8 cellular contexts compared by ENCODE assay signal in genomic region chr18:44680271-44681038, GRCh38. TPM values are rescaled to one million over a fixed set of nuclear protein-coding genes. Genes with fewer than 3 reads are reported as not detected.
DNase-seq lines count a peak whose midpoint lies in the region; ATAC-seq, FAIRE-seq and TF ChIP-seq lines count a peak whose summit lies in the region.

Gene SETBP1 (plus strand): TSS chr18:44680888. CDS start chr18:44701347, 20,459 bp downstream.

- peak within 1 kb of the TSS; percentile 77 for H3K4me3 Mint-ChIP-seq in activated CD4-positive, alpha-beta T cell treated with anti-CD3 and anti-CD28 coated beads, Interleukin-2, amount 10 ng/mL, durations not matched to agents 7 days and 5 days

- H3K27ac Mint-ChIP-seq in activated CD4-positive, alpha-beta T cell treated with anti-CD3 and anti-CD28 coated beads, Interleukin-2, amount 10 ng/mL, durations not matched to agents 7 days and 5 days: peak within 1 kb of the TSS; percentile 76

- H3K27ac ChIP-seq in endothelial cell of umbilical vein (ENCODE audit: insufficient read depth, low read depth, low read length) (no peak within 1 kb of the TSS), mesenchymal stem cell (ENCODE audit: low read length, poor library complexity, severe bottlenecking) (peak within 1 kb of the TSS; percentile 85)

- dilution Hi-C loops in endothelial cell of umbilical vein (cut with MboI; ENCODE audit: extremely low pct_ligation_motif_present, low sequenced_read_pairs): no loop called here

- peak within 1 kb of the TSS; percentile 78 for H2BK15ac ChIP-seq in mesenchymal stem cell (ENCODE audit: low read depth, poor library complexity, severe bottlenecking)

- H3K27me3 ChIP-seq in endothelial cell of umbilical vein (ENCODE audit: control insufficient read depth in 2 of 2, insufficient read depth in 2 of 2, low read length in 2 of 2): peaks cover 28 to 36% of the 10 kb centered on the region in 2 experiments
- no peaks in the 10 kb centered on the region for H3K27me3 ChIP-seq in mesenchymal stem cell (ENCODE audit: control insufficient read depth in 1 of 2, insufficient read depth in 1 of 2, low read length in 2 of 2)

- H3K9me3 ChIP-seq in endothelial cell of umbilical vein (replicated peaks; ENCODE audit: control insufficient read depth, insufficient read depth, low read length) (no peaks in the 10 kb centered on the region), mesenchymal stem cell (ENCODE audit: control insufficient read depth, low read length) (no peaks in the 10 kb centered on the region)

- under 1% methylated on average over 38 of the region's 65 CpGs for WGBS in mesenchymal stem cell

- DNase-seq in AG09309 (ENCODE audit: low read depth): peak; percentile 20
- peak; percentile 59 for DNase-seq in NCI-H1694 (lab: John Stamatoyannopoulos, UW)
- peak; percentile 9 for DNase-seq in activated CD4-positive, alpha-beta T cell treated with anti-CD3 and anti-CD28 coated beads, Interleukin-2, amount 10 ng/mL, durations not matched to agents 7 days and 5 days
- DNase-seq in endothelial cell of umbilical vein (ENCODE audit: low read depth, low spot score): peak; percentile 66
- DNase-seq in mesenchymal stem cell: peak; percentile 56
- DNase-seq in stimulated activated CD8-positive, alpha-beta memory T cell treated with anti-CD3 and anti-CD28 coated beads, Interleukin-7, amount 100 ng/mL, for 24 hours (ENCODE audit: low read depth): peak; percentile 26

- H4K20me1 ChIP-seq in endothelial cell of umbilical vein (replicated peaks; ENCODE audit: control insufficient read depth, extremely low read depth, insufficient read depth, low read length): no peaks in the 10 kb centered on the region

- H3K4me3 ChIP-seq in AG09309 (ENCODE audit: control insufficient read depth, low read depth, low read length) (peak within 1 kb of the TSS; percentile 81), endothelial cell of umbilical vein (replicated peaks in 1 of 3; ENCODE audit: insufficient read depth in 1 of 3, low read depth in 1 of 3, low read length in 3 of 3) (peak within 1 kb of the TSS; percentile 30 to 94 (median 57)), mesenchymal stem cell (ENCODE audit: insufficient read depth in 1 of 2, low read depth in 1 of 2, low read length in 2 of 2) (peak within 1 kb of the TSS; percentile 88 to 91)

- ATAC-seq in GM19023 (IDR thresholded peaks at IDR 0.05; ENCODE audit: unreplicated experiment): peak; percentile 29
- ATAC-seq in HG03354 (IDR thresholded peaks at IDR 0.05; ENCODE audit: poor library complexity, severe bottlenecking, unreplicated experiment): no peak

- peak within 1 kb of the TSS; percentile 84 for H4K8ac ChIP-seq in mesenchymal stem cell (ENCODE audit: low read length)

- peak within 1 kb of the TSS; percentile 88 to 92 for H3K4ac ChIP-seq in mesenchymal stem cell (ENCODE audit: low read depth in 1 of 2, low read length in 2 of 2)

- H3K79me1 ChIP-seq in mesenchymal stem cell (replicated peaks; ENCODE audit: low read length, poor library complexity, severe bottlenecking): peaks cover 8% of the 10 kb centered on the region

- POLR2A ChIA-PET in activated CD4-positive, alpha-beta T cell treated with anti-CD3 and anti-CD28 coated beads, Interleukin-2, amount 10 ng/mL, durations not matched to agents 7 days and 5 days (lab: Charles Lee): no interaction called here
- POLR2A ChIA-PET in endothelial cell of umbilical vein (lab: Charles Lee): interaction anchor here (0.5 kb wide), 1 partner anchor 52 kb away, joined by 6 read pairs; no protein-coding TSS in a partner anchor

- H3K4me2 ChIP-seq in endothelial cell of umbilical vein (ENCODE audit: insufficient read depth, low read length) (peak within 1 kb of the TSS; percentile 70), mesenchymal stem cell (ENCODE audit: low read length, poor library complexity, severe bottlenecking) (peak within 1 kb of the TSS; percentile 90)

- H3K9ac ChIP-seq in endothelial cell of umbilical vein (replicated peaks; ENCODE audit: extremely low read depth, insufficient read depth, low read length) (no peak within 1 kb of the TSS), mesenchymal stem cell (ENCODE audit: low read length) (peak within 1 kb of the TSS; percentile 91)

- H2AK5ac ChIP-seq in mesenchymal stem cell (ENCODE audit: low read length, severe bottlenecking): no peak within 1 kb of the TSS

- H3K27me3 Mint-ChIP-seq in activated CD4-positive, alpha-beta T cell treated with anti-CD3 and anti-CD28 coated beads, Interleukin-2, amount 10 ng/mL, durations not matched to agents 7 days and 5 days: peaks cover 28% of the 10 kb centered on the region

- no peaks in the 10 kb centered on the region for H3K9me3 Mint-ChIP-seq in activated CD4-positive, alpha-beta T cell treated with anti-CD3 and anti-CD28 coated beads, Interleukin-2, amount 10 ng/mL, durations not matched to agents 7 days and 5 days

- H3K4me1 Mint-ChIP-seq in activated CD4-positive, alpha-beta T cell treated with anti-CD3 and anti-CD28 coated beads, Interleukin-2, amount 10 ng/mL, durations not matched to agents 7 days and 5 days: peaks cover 3% of the 10 kb centered on the region

- intact Hi-C loops in endothelial cell of umbilical vein (cut with micrococcal nuclease): loop anchor here (5.0 kb wide), 1 partner anchor 147 kb away; no protein-coding TSS in a partner anchor

- H3K18ac ChIP-seq in mesenchymal stem cell (ENCODE audit: low read depth in 1 of 2, low read length in 2 of 2): peak within 1 kb of the TSS; percentile 87 to 98

- no peaks in the 10 kb centered on the region for H3K9me1 ChIP-seq in endothelial cell of umbilical vein (replicated peaks; ENCODE audit: control insufficient read depth, extremely low read depth, insufficient read depth, low read length)

- CTCF ChIA-PET in activated CD4-positive, alpha-beta T cell treated with anti-CD3 and anti-CD28 coated beads, Interleukin-2, amount 10 ng/mL, durations not matched to agents 7 days and 5 days (lab: Charles Lee): interaction anchor here (0.5 kb wide), 1 partner anchor 290 kb away, joined by 4 read pairs; no protein-coding TSS in a partner anchor
- CTCF ChIA-PET in endothelial cell of umbilical vein (lab: Charles Lee): no interaction called here

- H3K36me3 ChIP-seq in endothelial cell of umbilical vein (ENCODE audit: control insufficient read depth in 2 of 2, extremely low read depth in 1 of 2, insufficient read depth in 2 of 2, low read length in 2 of 2): no peaks in the 10 kb centered on the region
- no peaks in the 10 kb centered on the region for H3K36me3 ChIP-seq in mesenchymal stem cell (ENCODE audit: control insufficient read depth in 1 of 2, insufficient read depth in 2 of 2, low read depth in 1 of 2, low read length in 2 of 2)

- TF ChIP-seq CTCF in AG09309 (IDR thresholded peaks at IDR 0.05; ENCODE audit: control insufficient read depth, insufficient read depth, low read depth, low read length, missing control alignments) (no peak), endothelial cell of umbilical vein (IDR thresholded peaks at IDR 0.05; ENCODE audit: extremely low read depth in 1 of 2, insufficient read depth in 1 of 2, low read depth in 1 of 2, low read length in 2 of 2) (no peak)

- H3K4me1 ChIP-seq in endothelial cell of umbilical vein (ENCODE audit: control insufficient read depth, extremely low read depth, insufficient read depth, low read length): no peaks in the 10 kb centered on the region
- H3K4me1 ChIP-seq in mesenchymal stem cell (ENCODE audit: control insufficient read depth, insufficient read depth, low read depth, low read length): peaks cover 8% of the 10 kb centered on the region

- peak within 1 kb of the TSS; percentile 71 for H2AFZ ChIP-seq in endothelial cell of umbilical vein (ENCODE audit: low read depth, low read length)
- peak within 1 kb of the TSS; percentile 89 for H2AFZ ChIP-seq in mesenchymal stem cell (ENCODE audit: low read depth, low read length)

- BruUV-seq in endothelial cell of umbilical vein (replicated peaks; lab: Mats Ljungman, UMichigan): no TSS peak

- no peaks in the 10 kb centered on the region for H3K79me2 ChIP-seq in endothelial cell of umbilical vein (ENCODE audit: control insufficient read depth, insufficient read depth, low read length)

- peak within 1 kb of the TSS; percentile 96 for H4K91ac ChIP-seq in mesenchymal stem cell (ENCODE audit: low read length)

- TF ChIP-seq POLR2A in endothelial cell of umbilical vein (IDR thresholded peaks at IDR 0.05; ENCODE audit: low read depth, low read length): no peak

- H3K23ac ChIP-seq in mesenchymal stem cell (ENCODE audit: low read length in 2 of 2): peak within 1 kb of the TSS in 1 of 2 experiments; percentile 43

- peak within 1 kb of the TSS; percentile 91 for H2BK5ac ChIP-seq in mesenchymal stem cell (ENCODE audit: low read depth, low read length, poor library complexity, severe bottlenecking)

- peak within 1 kb of the TSS; percentile 58 to 95 for H3K14ac ChIP-seq in mesenchymal stem cell (ENCODE audit: low read length in 2 of 2)

- peak within 1 kb of the TSS; percentile 42 to 97 for H2BK12ac ChIP-seq in mesenchymal stem cell (ENCODE audit: low read length in 2 of 2)

- H2BK120ac ChIP-seq in mesenchymal stem cell (ENCODE audit: low read depth, low read length): peak within 1 kb of the TSS; percentile 93

- H3K36me3 Mint-ChIP-seq in activated CD4-positive, alpha-beta T cell treated with anti-CD3 and anti-CD28 coated beads, Interleukin-2, amount 10 ng/mL, durations not matched to agents 7 days and 5 days (ENCODE audit: low read depth): peaks cover 1% of the 10 kb centered on the region

- FAIRE-seq in endothelial cell of umbilical vein (lab: Jason Lieb, UNC): no peak

TF ChIP-seq in endothelial cell of umbilical vein, 7 proteins besides CTCF, POLR2A, EP300 and RAD21 (continues in another document):
- TF ChIP-seq POLR2AphosphoS5 (IDR thresholded peaks at IDR 0.05; ENCODE audit: insufficient read depth, low read depth, low read length) (no peak), MYC (IDR thresholded peaks at IDR 0.05; ENCODE audit: low read depth, low read length) (no peak), EZH2 (IDR thresholded peaks at IDR 0.05; ENCODE audit: borderline replicate concordance, low read depth, low read length, severe bottlenecking) (no peak), GATA2 (IDR thresholded peaks at IDR 0.05; ENCODE audit: insufficient read depth, insufficient read length, low read depth, low read length) (no peak)

RNA-seq across cellular contexts. Expression of gene SETBP1, which starts in this region (rescaled TPM):
- 1 to 10 TPM; 3.7 to 4.4 TPM for total RNA-seq in activated CD4-positive, alpha-beta T cell treated with anti-CD3 and anti-CD28 coated beads, Interleukin-2, amount 10 ng/mL, durations not matched to agents 7 days and 5 days
- 3.1 and 4.2 TPM in 2 replicates for total RNA-seq in endothelial cell of umbilical vein
- polyA plus RNA-seq in endothelial cell of umbilical vein: 0.72 and 0.76 TPM in 2 replicates
- polyA plus RNA-seq in endothelial cell of umbilical vein (2011; cell fraction: cytosol; rRNA removed): 0.67 and 0.68 TPM in 2 replicates
- 3.1 and 4.4 TPM in 2 replicates for polyA plus RNA-seq in endothelial cell of umbilical vein (2011; cell fraction: nucleus; rRNA removed)
- 0.16 and 0.33 TPM in 2 replicates for polyA plus RNA-seq in endothelial cell of umbilical vein (2012)
- polyA minus RNA-seq in endothelial cell of umbilical vein: 5.2 and 6.0 TPM in 2 replicates
- 1.3 TPM for polyA minus RNA-seq in endothelial cell of umbilical vein (2011; cell fraction: cytosol; rRNA and poly(A)+ RNA removed)
- 10.0 and 11.3 TPM in 2 replicates for polyA minus RNA-seq in endothelial cell of umbilical vein (2011; cell fraction: nucleus; rRNA and poly(A)+ RNA removed)
- polyA plus RNA-seq in mesenchymal stem cell (2013, experiment 1 of 2): 4.5 TPM
- polyA plus RNA-seq in mesenchymal stem cell (2013, experiment 2 of 2): 4.5 TPM

Comparison
In these comparisons a context has a peak if more than half of its experiments do, and no peak if none do; other contexts are left out.
1. DNase-seq: peak in every context shown above with its lines; median percentile 66 in endothelial cell of umbilical vein; 59 in NCI-H1694; 56 in mesenchymal stem cell; 26 in stimulated activated CD8-positive, alpha-beta memory T cell treated with anti-CD3 and anti-CD28 coated beads, Interleukin-7, amount 100 ng/mL, for 24 hours; 20 in AG09309; 9 in activated CD4-positive, alpha-beta T cell treated with anti-CD3 and anti-CD28 coated beads, Interleukin-2, amount 10 ng/mL, durations not matched to agents 7 days and 5 days.